21 cellular contexts compared by ENCODE assay signal in genomic region chr5:170077526-170077925, GRCh38. TPM values are rescaled to one million over a fixed set of nuclear protein-coding genes. Genes with fewer than 3 reads are reported as not detected.
A peak's percentile ranks its signal among the peaks of the same experiment; 100 is the strongest.
DNase-seq lines count a peak whose midpoint lies in the region; ATAC-seq and TF ChIP-seq lines count a peak whose summit lies in the region.
"Had no signal": no experiment of that assay in that cellular context is flagged by ENCODE, and none has a peak within 500 bp of the region (broad histone marks: within the 10 kb centered on the region; RNA-seq: fewer than 3 reads in every experiment).

No MANE protein-coding gene starts in this region.

- no peaks in the 10 kb centered on the region for H3K4me1 Mint-ChIP-seq in endodermal cell
- H3K4me1 Mint-ChIP-seq in memory B cell: no peaks in the 10 kb centered on the region
- H3K4me1 Mint-ChIP-seq: CD4-positive, alpha-beta memory T cell had no signal

- no peaks in the 10 kb centered on the region for H3K36me3 Mint-ChIP-seq in endodermal cell (ENCODE audit: low read depth)
- peaks cover 65% of the 10 kb centered on the region for H3K36me3 Mint-ChIP-seq in memory B cell

- H3K4me3 ChIP-seq in right cardiac atrium (ENCODE audit: low read length) (no peak overlapping the region), endodermal cell (ENCODE audit: low read length) (no peak overlapping the region)
- H3K4me3 ChIP-seq: HAP-1 had no signal

- intact Hi-C loops in cardiac septum (cut with DNase I) (no loop called here), right cardiac atrium (cut with DNase I) (loop anchor here in 1 of 4 donors (10.0 kb wide), 1 partner anchor 383 kb away; no protein-coding TSS in a partner anchor)

- H3K9me3 Mint-ChIP-seq in endodermal cell (no peaks in the 10 kb centered on the region), memory B cell (no peaks in the 10 kb centered on the region)
- H3K9me3 Mint-ChIP-seq: CD4-positive, alpha-beta memory T cell; HFFc6 had no signal

- DNase-seq in cardiac septum (ENCODE audit: low spot score) (peak; percentile 68), right cardiac atrium (no peak), endodermal cell (peak; percentile 17), memory B cell (ENCODE audit: low spot score in 2 of 2) (no peak)
- DNase-seq: C1 segment of cervical spinal cord; Calu3; CD4-positive, alpha-beta memory T cell; COR-L47; DMS53; DMS79 treated with DMSO at 0.1 percent for 48 hours; GF-D8; GOT3; HFFc6 had no signal

- H3K4me1 ChIP-seq in right cardiac atrium (ENCODE audit: control insufficient read depth, insufficient read depth, low read length) (no peaks in the 10 kb centered on the region), endodermal cell (ENCODE audit: control insufficient read depth, insufficient read depth, low read length) (no peaks in the 10 kb centered on the region)

- H3K27me3 Mint-ChIP-seq in endodermal cell (ENCODE audit: insufficient read depth) (peaks cover 11% of the 10 kb centered on the region), memory B cell (no peaks in the 10 kb centered on the region)
- H3K27me3 Mint-ChIP-seq: CD4-positive, alpha-beta memory T cell had no signal

- H3K27ac ChIP-seq in right cardiac atrium (ENCODE audit: low read length): no peak overlapping the region
- no peak overlapping the region for H3K27ac ChIP-seq in endodermal cell (ENCODE audit: low read depth, low read length)

- no peak overlapping the region for H3K4me3 Mint-ChIP-seq in endodermal cell
- H3K4me3 Mint-ChIP-seq in memory B cell: no peak overlapping the region
- H3K4me3 Mint-ChIP-seq: CD4-positive, alpha-beta memory T cell; HFFc6 had no signal

- H3K9me3 ChIP-seq in right cardiac atrium (ENCODE audit: control insufficient read depth, low read length): no peaks in the 10 kb centered on the region
- no peaks in the 10 kb centered on the region for H3K9me3 ChIP-seq in endodermal cell (ENCODE audit: control insufficient read depth, low read length)
- H3K9me3 ChIP-seq: HAP-1 had no signal

- no peak for TF ChIP-seq CTCF in endodermal cell (conservative IDR thresholded peaks at IDR 0.05)

- H3K36me3 ChIP-seq in endodermal cell (ENCODE audit: control insufficient read depth, insufficient read depth, low read length): no peaks in the 10 kb centered on the region
- H3K36me3 ChIP-seq: HAP-1 had no signal

- no peaks in the 10 kb centered on the region for H3K27me3 ChIP-seq in right cardiac atrium (ENCODE audit: control insufficient read depth, insufficient read depth)
- H3K27me3 ChIP-seq in endodermal cell (ENCODE audit: control insufficient read depth, insufficient read depth, low read length, poor library complexity, severe bottlenecking): no peaks in the 10 kb centered on the region

- 91% methylated on average over 5 of the region's 5 CpGs for WGBS in right cardiac atrium
- WGBS in endodermal cell (ENCODE audit: insufficient coverage in 1 of 2, insufficient read length in 1 of 2), 2 experiments: 90 to 100% methylated on average over 1 to 5 of the region's 5 CpGs

- ATAC-seq in right cardiac atrium (no peak), memory B cell (ENCODE audit: low read depth) (no peak), HG02840 (IDR thresholded peaks at IDR 0.05; ENCODE audit: low FRiP score, unreplicated experiment) (no peak), HG03097 (IDR thresholded peaks at IDR 0.05; ENCODE audit: low FRiP score, unreplicated experiment) (no peak)

- H3K9ac ChIP-seq in endodermal cell (ENCODE audit: extremely low read depth, low read length, poor library complexity, severe bottlenecking): no peak overlapping the region

- H3K27ac Mint-ChIP-seq in endodermal cell (no peak overlapping the region), memory B cell (peak overlapping the region; percentile 11)
- H3K27ac Mint-ChIP-seq: HFFc6 had no signal

RNA-seq across cellular contexts. Expression of gene FOXI1, which starts 28.2 kb away (rescaled TPM):
- total RNA-seq in cardiac septum: not detected
- not detected for total RNA-seq in right cardiac atrium
- polyA plus RNA-seq in right cardiac atrium: not detected
- total RNA-seq in endodermal cell: 1 to 10 TPM in 1 of 2 donors, under 1 TPM in 1; 0.44 to 3.5 TPM
- 0.18 TPM for polyA plus RNA-seq in endodermal cell (2013, experiment 1 of 2)
- polyA plus RNA-seq in endodermal cell (2013, experiment 2 of 2): 0.17 TPM
- total RNA-seq: A172; A673; Calu3; CD4-positive, alpha-beta memory T cell; Daoy; G401; HFFc6 had no signal
- polyA plus RNA-seq: BJ; CD4-positive, alpha-beta memory T cell had no signal

Comparison
In these comparisons a context has a peak if more than half of its experiments do, and no peak if none do; other contexts are left out.
1. DNase-seq: peak in cardiac septum (single experiment) and endodermal cell (single experiment); none in right cardiac atrium (0 of 3) and memory B cell (0 of 2).